Comparison of ENCODE assay signal across 28 cellular contexts in the genomic region with DNA sequence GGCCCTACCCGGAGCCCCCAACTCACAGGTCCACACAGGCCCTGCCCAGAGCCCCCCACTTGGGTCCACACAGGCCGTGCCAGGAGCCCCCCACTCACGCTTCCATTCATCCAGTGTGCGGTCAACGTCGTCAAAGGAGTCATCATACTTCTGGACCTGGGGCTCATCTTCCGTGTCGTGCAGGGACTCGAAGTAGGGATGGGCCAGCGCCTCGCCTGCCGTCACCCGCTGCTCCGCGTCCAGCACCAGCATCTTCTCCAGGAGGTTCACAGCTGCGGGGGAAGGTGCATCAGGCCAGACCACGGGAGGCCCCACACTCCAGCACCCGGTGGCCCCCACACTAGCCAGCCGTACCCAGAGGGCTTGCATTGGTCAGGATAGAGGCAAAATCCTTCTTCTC.
"Had no signal": no experiment of that assay in that cellular context is flagged by ENCODE, and none has a peak within 500 bp of the region (broad histone marks: within the 10 kb centered on the region; RNA-seq: fewer than 3 reads in every experiment).

No MANE protein-coding gene starts in this region.

- H3K27me3 ChIP-seq: heart left ventricle, hepatocyte, pancreas, upper lobe of right lung, uterus had no signal

- H3K4me2 ChIP-seq: hepatocyte, smooth muscle cell had no signal

- FAIRE-seq: kidney, pancreas had no signal

- H3K4me3 ChIP-seq: dorsolateral prefrontal cortex, gastroesophageal sphincter, heart left ventricle, hepatocyte, lung, pancreas, smooth muscle cell, suprapubic skin, transverse colon, upper lobe of right lung, uterus had no signal

- H3K36me3 ChIP-seq: pancreas, suprapubic skin, transverse colon, upper lobe of right lung, uterus had no signal

- H3K27ac ChIP-seq: epithelial cell of prostate, gastroesophageal sphincter, heart left ventricle, hepatocyte, neutrophil, pancreas, suprapubic skin, transverse colon, upper lobe of right lung, uterus had no signal

- DNase-seq: dorsolateral prefrontal cortex; effector CD4-positive, alpha-beta T cell; endodermal cell; foreskin fibroblast; heart left ventricle; kidney; natural killer cell; pancreas; retina; stimulated activated CD4-positive, alpha-beta T cell treated with anti-CD3 and anti-CD28 coated beads, Interleukin-12 subunit alpha, Interleukin-12 subunit beta, amount 100 ng/mL, for 4 hours; stimulated activated CD4-positive, alpha-beta T cell treated with anti-CD3 and anti-CD28 coated beads, Interleukin-1b, Interleukin-23, amount 100 ng/mL, for 48 hours; stimulated activated CD4-positive, alpha-beta T cell treated with anti-CD3 and anti-CD28 coated beads, Interleukin-4, amount 100 ng/mL, for 1 hour; stimulated activated CD8-positive, alpha-beta memory T cell treated with anti-CD3 and anti-CD28 coated beads, Interleukin-4, amount 100 ng/mL, for 48 hours; stimulated activated naive CD4-positive, alpha-beta T cell; stimulated activated naive CD8-positive, alpha-beta T cell treated with anti-CD3 and anti-CD28 coated beads, Interleukin-15, amount 100 ng/mL, for 72 hours; transverse colon; upper lobe of right lung; uterus had no signal

- H3K9me3 ChIP-seq: gastroesophageal sphincter, heart left ventricle, neutrophil, pancreas, suprapubic skin, transverse colon, upper lobe of right lung, uterus had no signal

- ATAC-seq: esophagus mucosa; gastroesophageal sphincter; heart left ventricle; left lobe of liver; natural killer cell; pancreas; sciatic nerve; stimulated activated naive CD8-positive, alpha-beta T cell treated with anti-CD3 and anti-CD28 coated beads, Interleukin-15, amount 100 ng/mL, for 72 hours; upper lobe of right lung had no signal

- H2AFZ ChIP-seq: hepatocyte had no signal
